Comparison of ENCODE assay signal across 13 cellular contexts in the genomic region with DNA sequence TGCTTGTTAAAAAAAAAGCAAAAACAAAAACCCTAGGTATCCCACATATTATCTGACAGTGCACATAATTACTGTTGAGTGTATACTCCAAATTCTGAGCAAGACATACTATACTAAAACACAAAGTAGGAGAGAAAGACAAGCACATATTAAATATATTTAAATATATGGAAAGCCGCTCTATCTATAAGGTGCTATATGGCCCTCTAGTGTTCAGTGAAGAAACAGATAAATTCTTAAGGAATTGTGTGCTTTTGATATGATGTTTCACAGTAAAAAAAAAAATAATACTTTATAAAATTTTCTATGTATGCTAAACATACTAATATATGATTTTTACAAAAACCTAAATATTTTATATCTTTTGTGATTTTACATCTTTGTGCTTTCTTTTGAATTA.
DNase-seq lines count a peak whose midpoint lies in the region; ATAC-seq and TF ChIP-seq lines count a peak whose summit lies in the region.
"Had no signal": no experiment of that assay in that cellular context is flagged by ENCODE, and none has a peak within 500 bp of the region (broad histone marks: within the 10 kb centered on the region; RNA-seq: fewer than 3 reads in every experiment).

No MANE protein-coding gene starts in this region.

- TF ChIP-seq CTCF in Calu3 (IDR thresholded peaks at IDR 0.05; ENCODE audit: unreplicated experiment) (peak; percentile 32), liver (IDR thresholded peaks at IDR 0.05; ENCODE audit: low read depth, low read length, missing input control) (no peak)

- H3K27ac Mint-ChIP-seq in Calu3 (ENCODE audit: unreplicated experiment) = no peak overlapping the region
- no peak overlapping the region for H3K27ac Mint-ChIP-seq in stimulated activated naive B cell treated with anti-CD40 and anti-IgM and Interleukin-4, amounts not matched to agents 10 μg/mL and 1 μg/mL and 100 μg/mL, for 72 hours

- H3K9me3 Mint-ChIP-seq in Calu3 (ENCODE audit: low read depth, unreplicated experiment) = no peaks in the 10 kb centered on the region
- no peaks in the 10 kb centered on the region for H3K9me3 Mint-ChIP-seq in stimulated activated naive B cell treated with anti-CD40 and anti-IgM and Interleukin-4, amounts not matched to agents 10 μg/mL and 1 μg/mL and 100 μg/mL, for 72 hours

- H3K4me1 Mint-ChIP-seq in Calu3 (ENCODE audit: low read depth, unreplicated experiment) = peaks cover 10% of the 10 kb centered on the region
- peaks cover 28 to 64% of the 10 kb centered on the region in 2 donors for H3K4me1 Mint-ChIP-seq in stimulated activated naive B cell treated with anti-CD40 and anti-IgM and Interleukin-4, amounts not matched to agents 10 μg/mL and 1 μg/mL and 100 μg/mL, for 72 hours

- H3K4me1 ChIP-seq in Karpas-422 (ENCODE audit: low read length) (peaks cover 21% of the 10 kb centered on the region), adipocyte (ENCODE audit: control insufficient read depth, insufficient read depth, low read length) (no peaks in the 10 kb centered on the region), liver (ENCODE audit: control insufficient read depth in 4 of 4, insufficient read depth in 4 of 4, low read length in 3 of 4) (no peaks in the 10 kb centered on the region)

- H3K4me2 ChIP-seq in Karpas-422 (ENCODE audit: low read depth, low read length, poor library complexity, severe bottlenecking) = no peak overlapping the region

- H3K4me3 ChIP-seq in Karpas-422 (ENCODE audit: low read length) = no peak overlapping the region
- H3K4me3 ChIP-seq in adipocyte (ENCODE audit: low read length) = no peak overlapping the region
- no peak overlapping the region for H3K4me3 ChIP-seq in liver (ENCODE audit: low read depth in 1 of 3, low read length in 3 of 3)

- BruUV-seq in Calu3 (replicated peaks; lab: Mats Ljungman, UMichigan) = no TSS peak

- H3K36me3 Mint-ChIP-seq in Calu3 (ENCODE audit: insufficient read depth, unreplicated experiment) = no peaks in the 10 kb centered on the region
- peaks cover 24 to 57% of the 10 kb centered on the region in 2 donors for H3K36me3 Mint-ChIP-seq in stimulated activated naive B cell treated with anti-CD40 and anti-IgM and Interleukin-4, amounts not matched to agents 10 μg/mL and 1 μg/mL and 100 μg/mL, for 72 hours

- H3K36me3 ChIP-seq in Karpas-422 (ENCODE audit: insufficient read depth, low read length) (no peaks in the 10 kb centered on the region), adipocyte (ENCODE audit: control insufficient read depth, insufficient read depth, low read length, severe bottlenecking) (no peaks in the 10 kb centered on the region), liver (ENCODE audit: control insufficient read depth in 4 of 4, insufficient read depth in 3 of 4, low read depth in 1 of 4, low read length in 3 of 4) (peaks cover 0 to 2% (median 0%) of the 10 kb centered on the region in 4 donors)
- H3K36me3 ChIP-seq: neutrophil had no signal

- peak; percentile 25 to 34 for TF ChIP-seq RAD21 in liver (IDR thresholded peaks at IDR 0.05)

- no peak overlapping the region for H3K27ac ChIP-seq in Karpas-422 (ENCODE audit: low read length)
- H3K27ac ChIP-seq in liver (ENCODE audit: low read depth in 1 of 2, low read length in 2 of 2) = no peak overlapping the region

- H4K20me1 ChIP-seq in Karpas-422 (ENCODE audit: insufficient read depth, low read depth, low read length) = peaks cover 86% of the 10 kb centered on the region

- 93% methylated on average over 1 of the region's 1 CpG for WGBS in liver

- intact Hi-C loops in Calu3 (cut with micrococcal nuclease; ENCODE audit: unreplicated experiment) = loop anchor here (10.0 kb wide), 1 partner anchor 353 kb away; no protein-coding TSS in a partner anchor

- no peaks in the 10 kb centered on the region for H3K79me2 ChIP-seq in Karpas-422 (ENCODE audit: low read length)

- H3K9ac ChIP-seq in Karpas-422 (ENCODE audit: low read length) (no peak overlapping the region), adipocyte (ENCODE audit: low read length) (no peak overlapping the region), liver (ENCODE audit: low read depth in 1 of 2, low read length in 2 of 2) (no peak overlapping the region)

- no peaks in the 10 kb centered on the region for H3K27me3 Mint-ChIP-seq in Calu3 (ENCODE audit: unreplicated experiment)
- H3K27me3 Mint-ChIP-seq in stimulated activated naive B cell treated with anti-CD40 and anti-IgM and Interleukin-4, amounts not matched to agents 10 μg/mL and 1 μg/mL and 100 μg/mL, for 72 hours = no peaks in the 10 kb centered on the region

- no peaks in the 10 kb centered on the region for H3K27me3 ChIP-seq in Karpas-422 (ENCODE audit: low read length)
- no peaks in the 10 kb centered on the region for H3K27me3 ChIP-seq in adipocyte (replicated peaks; ENCODE audit: control insufficient read depth, insufficient read depth, low read length)
- no peaks in the 10 kb centered on the region for H3K27me3 ChIP-seq in liver (ENCODE audit: control insufficient read depth in 4 of 4, insufficient read depth in 4 of 4, low read length in 3 of 4)
- H3K27me3 ChIP-seq: neutrophil had no signal

- CTCF ChIA-PET in Calu3 (lab: Charles Lee) = no interaction called here

- no peak overlapping the region for H3K4me3 Mint-ChIP-seq in Calu3 (ENCODE audit: low read depth, unreplicated experiment)
- H3K4me3 Mint-ChIP-seq in stimulated activated naive B cell treated with anti-CD40 and anti-IgM and Interleukin-4, amounts not matched to agents 10 μg/mL and 1 μg/mL and 100 μg/mL, for 72 hours = no peak overlapping the region

- H3K9me3 ChIP-seq in Karpas-422 (ENCODE audit: low read length) (no peaks in the 10 kb centered on the region), adipocyte (ENCODE audit: control insufficient read depth, low read length) (no peaks in the 10 kb centered on the region), liver (ENCODE audit: control insufficient read depth in 4 of 4, low read length in 3 of 4) (no peaks in the 10 kb centered on the region)
- H3K9me3 ChIP-seq: neutrophil had no signal

- DNase-seq in Calu3 (no peak), Karpas-422 (peak; percentile 69), adipocyte (ENCODE audit: low read depth) (peak; percentile 49)
- no peak for DNase-seq in stimulated activated naive B cell treated with anti-CD40 and anti-IgM and Interleukin-4, amounts not matched to agents 10 μg/mL and 1 μg/mL and 100 μg/mL, for 72 hours
- DNase-seq: activated CD4-positive, alpha-beta T cell treated with anti-CD3 and anti-CD28 coated beads, Interleukin-2, amount 50 U/mL, for 1 hour; effector CD8-positive, alpha-beta T cell; NCI-H446; stimulated activated naive CD4-positive, alpha-beta T cell had no signal

- H2AFZ ChIP-seq in Karpas-422 (ENCODE audit: low read length) = no peak overlapping the region

- no peak for ATAC-seq in stimulated activated naive B cell treated with anti-CD40 and anti-IgM and Interleukin-4, amounts not matched to agents 10 μg/mL and 1 μg/mL and 100 μg/mL, for 72 hours (replicated peaks)
- ATAC-seq in GM19395 (IDR thresholded peaks at IDR 0.05; ENCODE audit: unreplicated experiment) = no peak
- ATAC-seq in HG03025 (IDR thresholded peaks at IDR 0.05; ENCODE audit: low FRiP score, unreplicated experiment) = no peak
- ATAC-seq in GM18498 (IDR thresholded peaks at IDR 0.05; ENCODE audit: unreplicated experiment) = no peak

- no peaks in the 10 kb centered on the region for H3K9me2 ChIP-seq in Karpas-422 (replicated peaks; ENCODE audit: insufficient read depth, low read length)

TF ChIP-seq in liver, 16 proteins besides CTCF, POLR2A, EP300 and RAD21 (continues in another document):
- TF ChIP-seq FOXA1 (IDR thresholded peaks at IDR 0.05) = no peak
- no peak for TF ChIP-seq GABPA (IDR thresholded peaks at IDR 0.05 in 1 of 2, conservative IDR thresholded peaks at IDR 0.05 in 1 of 2)
- no peak for TF ChIP-seq YY1 (IDR thresholded peaks at IDR 0.05)
- TF ChIP-seq RXRA (IDR thresholded peaks at IDR 0.05) = no peak
- TF ChIP-seq, protein P1, sequence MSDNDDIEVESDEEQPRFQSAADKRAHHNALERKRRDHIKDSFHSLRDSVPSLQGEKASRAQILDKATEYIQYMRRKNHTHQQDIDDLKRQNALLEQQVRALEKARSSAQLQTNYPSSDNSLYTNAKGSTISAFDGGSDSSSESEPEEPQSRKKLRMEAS (IDR thresholded peaks at IDR 0.05) = no peak
- TF ChIP-seq HNF4G (IDR thresholded peaks at IDR 0.05) = no peak
- TF ChIP-seq SP1 (IDR thresholded peaks at IDR 0.05) = no peak
- TF ChIP-seq EGR1 (IDR thresholded peaks at IDR 0.05; ENCODE audit: low read depth in 2 of 2) = no peak
- TF ChIP-seq, protein P2, sequence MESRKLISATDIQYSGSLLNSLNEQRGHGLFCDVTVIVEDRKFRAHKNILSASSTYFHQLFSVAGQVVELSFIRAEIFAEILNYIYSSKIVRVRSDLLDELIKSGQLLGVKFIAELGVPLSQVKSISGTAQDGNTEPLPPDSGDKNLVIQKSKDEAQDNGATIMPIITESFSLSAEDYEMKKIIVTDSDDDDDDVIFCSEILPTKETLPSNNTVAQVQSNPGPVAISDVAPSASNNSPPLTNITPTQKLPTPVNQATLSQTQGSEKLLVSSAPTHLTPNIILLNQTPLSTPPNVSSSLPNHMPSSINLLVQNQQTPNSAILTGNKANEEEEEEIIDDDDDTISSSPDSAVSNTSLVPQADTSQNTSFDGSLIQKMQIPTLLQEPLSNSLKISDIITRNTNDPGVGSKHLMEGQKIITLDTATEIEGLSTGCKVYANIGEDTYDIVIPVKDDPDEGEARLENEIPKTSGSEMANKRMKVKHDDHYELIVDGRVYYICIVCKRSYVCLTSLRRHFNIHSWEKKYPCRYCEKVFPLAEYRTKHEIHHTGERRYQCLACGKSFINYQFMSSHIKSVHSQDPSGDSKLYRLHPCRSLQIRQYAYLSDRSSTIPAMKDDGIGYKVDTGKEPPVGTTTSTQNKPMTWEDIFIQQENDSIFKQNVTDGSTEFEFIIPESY (IDR thresholded peaks at IDR 0.05) = no peak
- TF ChIP-seq TAF1 (conservative IDR thresholded peaks at IDR 0.05) = no peak
- TF ChIP-seq, protein P3, sequence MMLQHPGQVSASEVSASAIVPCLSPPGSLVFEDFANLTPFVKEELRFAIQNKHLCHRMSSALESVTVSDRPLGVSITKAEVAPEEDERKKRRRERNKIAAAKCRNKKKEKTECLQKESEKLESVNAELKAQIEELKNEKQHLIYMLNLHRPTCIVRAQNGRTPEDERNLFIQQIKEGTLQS (IDR thresholded peaks at IDR 0.05) = no peak
- TF ChIP-seq NR2F2 (IDR thresholded peaks at IDR 0.05) = no peak

Comparison
In these comparisons a context has a peak if more than half of its experiments do, and no peak if none do; other contexts are left out.
1. DNase-seq: peak in Karpas-422 (single experiment) and adipocyte (single experiment); none in Calu3 (single experiment) and stimulated activated naive B cell treated with anti-CD40 and anti-IgM and Interleukin-4, amounts not matched to agents 10 μg/mL and 1 μg/mL and 100 μg/mL, for 72 hours (single experiment).